Comparison of ENCODE assay signal across 9 cellular contexts in genomic region chr1:150267896-150268295, GRCh38. TPM values are rescaled to one million over a fixed set of nuclear protein-coding genes. Genes with fewer than 3 reads are reported as not detected.
A peak's percentile ranks its signal among the peaks of the same experiment; 100 is the strongest.
DNase-seq lines count a peak whose midpoint lies in the region; ATAC-seq and TF ChIP-seq lines count a peak whose summit lies in the region.
"Had no signal": no experiment of that assay in that cellular context is flagged by ENCODE, and none has a peak within 500 bp of the region (broad histone marks: within the 10 kb centered on the region; RNA-seq: fewer than 3 reads in every experiment).

No MANE protein-coding gene starts in this region.

- H3K4me2 ChIP-seq in KMS-11: peak overlapping the region; percentile 99

- no peaks in the 10 kb centered on the region for H3K9me3 ChIP-seq in colonic mucosa
- no peaks in the 10 kb centered on the region for H3K9me3 ChIP-seq in muscle layer of duodenum (ENCODE audit: control insufficient read depth in 1 of 2, low read length in 2 of 2)

- H3K36me3 ChIP-seq in KMS-11 (ENCODE audit: insufficient read depth): peaks cover 8% of the 10 kb centered on the region; the same call in 1 of the 2 replicates
- peaks cover 9% of the 10 kb centered on the region for H3K36me3 ChIP-seq in colonic mucosa
- H3K36me3 ChIP-seq in muscle layer of duodenum (ENCODE audit: control insufficient read depth in 1 of 2, insufficient read depth in 2 of 2, low read length in 2 of 2): peaks cover 25 to 34% of the 10 kb centered on the region in 2 donors

- intact Hi-C loops in colonic mucosa (cut with DNase I): no loop called here

- CTCF ChIA-PET in AG04449 (lab: Yijun Ruan, JAX): interaction anchor here (1.0 to 22.1 kb wide), 2 partner anchors 12 to 13 kb away, joined by 4 to 623 read pairs; partner anchors contain the start of gene CA14

- H3K27me3 ChIP-seq in KMS-11 (ENCODE audit: insufficient read depth, low read depth) (no peaks in the 10 kb centered on the region), colonic mucosa (no peaks in the 10 kb centered on the region), muscle layer of duodenum (ENCODE audit: low read depth, low read length) (no peaks in the 10 kb centered on the region)

- DNase-seq in AG04449 (ENCODE audit: low read depth, low spot score): no peak
- no peak for DNase-seq in colonic mucosa
- no peak for DNase-seq in HuH-7.5 (ENCODE audit: low spot score)
- DNase-seq in NOMO-1 treated with dmso at 0.1 percent for 144 hours (lab: John Stamatoyannopoulos, UW; ENCODE audit: unreplicated experiment): no peak
- DNase-seq in NCI-H1092 treated with DMSO at 0.1 percent for 48 hours (lab: John Stamatoyannopoulos, UW): no peak
- DNase-seq: NCI-H526 treated with DMSO at 0.1 percent for 48 hours had no signal

- POLR2A ChIA-PET in AG04449 (lab: Yijun Ruan, JAX): no interaction called here

- H3K27ac ChIP-seq in KMS-11: peak overlapping the region; percentile 73
- H3K27ac ChIP-seq in colonic mucosa: peak overlapping the region; percentile 88
- peak overlapping the region; percentile 96 for H3K27ac ChIP-seq in muscle layer of duodenum (ENCODE audit: low read length)

- H2AFZ ChIP-seq in KMS-11 (ENCODE audit: low read depth): peak overlapping the region; percentile 78

- H3K4me1 ChIP-seq in KMS-11 (ENCODE audit: low read depth, poor library complexity, severe bottlenecking) (peaks cover 20% of the 10 kb centered on the region), colonic mucosa (peaks cover 7% of the 10 kb centered on the region), muscle layer of duodenum (ENCODE audit: control insufficient read depth in 1 of 2, insufficient read depth in 2 of 2, low read length in 2 of 2) (peaks cover 8 to 26% of the 10 kb centered on the region in 2 donors)

- H3K9ac ChIP-seq in KMS-11 (peak overlapping the region; percentile 87), colonic mucosa (ENCODE audit: low read depth in 2 of 2, low read length in 2 of 2) (peak overlapping the region; percentile 94 to 96)

- ATAC-seq in HG02642 (IDR thresholded peaks at IDR 0.05; ENCODE audit: poor library complexity, unreplicated experiment): no peak

- no peaks in the 10 kb centered on the region for H4K20me1 ChIP-seq in KMS-11 (ENCODE audit: insufficient read depth)

- H3K79me2 ChIP-seq in KMS-11 (ENCODE audit: insufficient read depth, low read depth): peaks cover 22% of the 10 kb centered on the region

- H3K4me3 ChIP-seq in AG04449 (ENCODE audit: low read depth, low read length) (peak overlapping the region; percentile 91), KMS-11 (IDR thresholded peaks at IDR 0.05; ENCODE audit: insufficient read depth, low read depth, low read length) (peak overlapping the region; percentile 99), colonic mucosa (peak overlapping the region; percentile 89), muscle layer of duodenum (ENCODE audit: low read depth in 1 of 2, low read length in 2 of 2) (peak overlapping the region; percentile 93 to 98)

- TF ChIP-seq CTCF in AG04449 (IDR thresholded peaks at IDR 0.05; ENCODE audit: insufficient read depth, low read length, missing control alignments) (no peak), KMS-11 (conservative IDR thresholded peaks at IDR 0.05; ENCODE audit: low read depth, low read length) (no peak), colonic mucosa (IDR thresholded peaks at IDR 0.05) (no peak)

RNA-seq across cellular contexts. Expression of gene APH1A, which starts 0.9 kb away (rescaled TPM):
- 100 to 1,000 TPM; 180 to 209 TPM for total RNA-seq in colonic mucosa

RNA-seq across cellular contexts. Expression of gene C1orf54, which starts 4.7 kb away (rescaled TPM):
- 1 to 10 TPM; 2.7 to 6.0 TPM for total RNA-seq in colonic mucosa

RNA-seq across cellular contexts. Expression of gene CA14, which starts 10.3 kb away (rescaled TPM):
- under 1 TPM; 0.22 to 0.29 TPM for total RNA-seq in colonic mucosa

RNA-seq across cellular contexts. Expression of gene CIART, which starts 14.5 kb away (rescaled TPM):
- 1 to 10 TPM in 1 of 2 donors, under 1 TPM in 1; 0.69 to 1.6 TPM for total RNA-seq in colonic mucosa

RNA-seq across cellular contexts. Expression of gene MRPS21, which starts 25.8 kb away (rescaled TPM):
- total RNA-seq in colonic mucosa: 10 to 100 TPM; 42.7 to 68.6 TPM
